ENCODE assay signal across 18 cellular contexts in the genomic region with DNA sequence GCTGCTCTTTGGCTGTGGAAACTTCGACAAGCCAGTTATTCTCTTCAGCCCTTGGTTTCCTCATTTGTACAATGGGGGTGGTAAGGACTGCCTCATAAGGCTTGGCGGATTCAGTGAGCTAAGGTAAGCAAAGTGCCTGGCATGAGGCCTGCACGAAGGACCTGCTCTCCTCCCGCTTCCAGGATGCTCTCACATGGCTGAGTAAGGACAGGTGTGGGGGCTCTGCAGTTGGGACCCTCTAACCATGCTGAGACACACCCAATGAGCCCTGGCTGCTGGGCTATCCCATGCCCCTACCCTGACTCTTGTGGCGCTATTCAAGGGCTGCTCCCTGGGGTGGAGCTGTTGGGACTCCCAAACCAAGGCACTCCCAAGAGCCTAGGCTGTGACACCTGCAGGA. TPM values are rescaled to one million over a fixed set of nuclear protein-coding genes. Genes with fewer than 3 reads are reported as not detected.
"Had no signal": no experiment of that assay in that cellular context is flagged by ENCODE, and none has a peak within 500 bp of the region (broad histone marks: within the 10 kb centered on the region; RNA-seq: fewer than 3 reads in every experiment).

No MANE protein-coding gene starts in this region.

RNA-seq across cellular contexts. Expression of a gene that starts 8.8 kb away (rescaled TPM):
- total RNA-seq: activated CD4-positive, alpha-beta T cell treated with anti-CD3 and anti-CD28 coated beads for 36 hours; activated CD8-positive, alpha-beta T cell treated with anti-CD3 and anti-CD28 coated beads, Interleukin-2, amount 10 ng/mL, durations not matched to agents 7 days and 5 days; activated naive CD4-positive, alpha-beta T cell treated with anti-CD3 and anti-CD28 coated beads for 36 hours; activated naive CD4-positive, alpha-beta T cell treated with anti-CD3 and anti-CD28 coated beads, Interleukin-2, amount 50 U/mL, for 72 hours; activated naive CD8-positive, alpha-beta T cell treated with anti-CD3 and anti-CD28 coated beads for 36 hours; ascending aorta; T-cell; T-helper 17 cell had no signal

RNA-seq across cellular contexts. Expression of a gene that starts 16.4 kb away (rescaled TPM):
- total RNA-seq: activated CD4-positive, alpha-beta memory T cell treated with anti-CD3 and anti-CD28 coated beads, Interleukin-2, amount 10 ng/mL, durations not matched to agents 7 days and 5 days; activated CD4-positive, alpha-beta T cell treated with anti-CD3 and anti-CD28 coated beads for 36 hours; activated CD4-positive, alpha-beta T cell treated with anti-CD3 and anti-CD28 coated beads, Interleukin-2, amount 10 ng/mL, durations not matched to agents 7 days and 5 days; activated CD8-positive, alpha-beta memory T cell treated with anti-CD3 and anti-CD28 coated beads, Interleukin-2, amount 10 ng/mL, durations not matched to agents 7 days and 5 days; activated CD8-positive, alpha-beta T cell treated with anti-CD3 and anti-CD28 coated beads, Interleukin-2, amount 10 ng/mL, durations not matched to agents 7 days and 5 days; activated naive CD4-positive, alpha-beta T cell treated with anti-CD3 and anti-CD28 coated beads for 36 hours; activated naive CD4-positive, alpha-beta T cell treated with anti-CD3 and anti-CD28 coated beads, Interleukin-2, amount 50 U/mL, for 72 hours; activated naive CD8-positive, alpha-beta T cell treated with anti-CD3 and anti-CD28 coated beads for 36 hours; activated T-helper 2 cell treated with anti-CD3 and anti-CD28 coated beads, Interferon-gamma antibody, Interleukin-2, Interleukin-4, amounts not matched to agents 10 μg/mL and 5 μg/mL and 100 μg/mL, durations not matched to agents 14 hours and 24 hours and 36 hours; adrenal gland; ascending aorta; bronchial epithelial cell; cardiac muscle cell; T-cell; T-helper 1 cell treated with Interleukin-12 subunit alpha and Interleukin-12 subunit beta and Interleukin-4 antibody, amounts not matched to agents 30 ng/mL and 1 ng/mL, for 36 hours; T-helper 17 cell; T-helper 2 cell treated with Interferon-gamma antibody and Interleukin-4, amounts not matched to agents 100 ng/mL and 5 ng/mL, for 36 hours; WTC11 had no signal
- polyA plus RNA-seq: adrenal gland, cardiac muscle cell had no signal
